21 cellular contexts compared by ENCODE assay signal in genomic region chr5:17723876-17724275, GRCh38.
"Had no signal": no experiment of that assay in that cellular context is flagged by ENCODE, and none has a peak within 500 bp of the region (broad histone marks: within the 10 kb centered on the region; RNA-seq: fewer than 3 reads in every experiment).

No MANE protein-coding gene starts in this region.

- DNase-seq: activated CD4-positive, alpha-beta T cell treated with anti-CD3 and anti-CD28 coated beads, Interleukin-2, amount 50 U/mL, for 1 hour; activated CD4-positive, CD25-positive, alpha-beta regulatory T cell treated with anti-CD3 and anti-CD28 coated beads, Interleukin-2, amount 50 U/mL, for 72 hours; activated CD8-positive, alpha-beta T cell treated with anti-CD3 and anti-CD28 coated beads, Interleukin-2, amount 10 ng/mL, durations not matched to agents 7 days and 5 days; activated T-cell treated with anti-CD3 and anti-CD28 coated beads, Interleukin-2, amount 50 U/mL, for 1 hour; aorta; caudate nucleus; dermis blood vessel endothelial cell; effector CD8-positive, alpha-beta T cell; gastrocnemius medialis; head of caudate nucleus; hypothalamus; left ventricle myocardium superior; midbrain; ovary; spleen; stimulated activated CD4-positive, alpha-beta T cell treated with anti-CD3 and anti-CD28 coated beads, Interleukin-4, amount 100 ng/mL, for 1 hour; stimulated activated naive CD4-positive, alpha-beta T cell treated with Interleukin-2 at 50 U/mL for 16 hours had no signal

- FAIRE-seq: islet of Langerhans had no signal

- H3K4me3 ChIP-seq: gastrocnemius medialis, ovary, prostate gland, spleen, thoracic aorta, vagina had no signal
